Comparison of ENCODE assay signal across 8 cellular contexts in the genomic region with DNA sequence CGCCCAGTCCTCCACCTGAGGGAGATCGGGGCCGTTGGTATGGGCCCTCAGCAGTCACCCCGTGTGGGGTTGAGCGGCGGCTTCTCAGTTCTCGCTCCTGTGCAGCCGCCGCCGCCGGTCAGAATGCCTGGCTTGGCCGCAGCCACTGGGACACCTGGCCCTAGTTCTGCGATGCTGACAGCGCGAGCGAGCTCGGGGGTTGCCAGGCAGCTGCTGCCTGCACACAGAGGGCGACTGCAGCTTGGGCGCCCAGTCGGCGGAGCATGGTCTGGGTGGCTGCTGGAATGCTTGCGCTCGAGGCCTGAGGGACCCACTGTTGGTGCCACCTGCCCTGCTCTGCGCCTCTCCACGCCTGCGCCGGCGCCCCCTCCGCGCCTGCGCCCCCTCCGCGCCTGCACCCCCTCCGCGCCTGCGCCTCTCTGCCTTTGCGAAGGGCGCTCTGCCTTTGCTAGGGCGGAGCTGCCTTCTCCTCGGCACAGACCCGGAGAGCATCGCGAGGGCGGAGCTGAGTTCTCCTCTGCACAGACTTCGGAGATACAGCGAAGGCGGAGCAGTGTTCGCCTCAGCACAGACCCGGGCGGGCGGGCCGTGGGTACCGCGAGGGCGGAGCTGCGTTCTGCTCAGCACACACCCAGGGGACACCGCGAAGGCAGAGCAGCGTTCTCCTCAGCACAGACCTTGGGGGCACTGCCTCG.
DNase-seq lines count a peak whose midpoint lies in the region; ATAC-seq and TF ChIP-seq lines count a peak whose summit lies in the region.
"Not testable (repeated sequence)": the region's sequence is repeated elsewhere in the genome, so short reads cannot be mapped to it uniquely, and the experiment has no call there.

No MANE protein-coding gene starts in this region.

- peak; percentile 46 for DNase-seq in LNCaP clone FGC (ENCODE audit: low read depth)
- DNase-seq in activated CD8-positive, alpha-beta memory T cell treated with anti-CD3 and anti-CD28 coated beads for 48 hours (ENCODE audit: low read depth in 2 of 3, low spot score in 2 of 3), result peak; percentile 95 to 97 (median 96)
- DNase-seq in dermis blood vessel endothelial cell, result peak; percentile 92
- peak; percentile 91 for DNase-seq in kidney tubule cell (ENCODE audit: low spot score)

- ATAC-seq in GM18508 (IDR thresholded peaks at IDR 0.05; ENCODE audit: insufficient read depth, unreplicated experiment) (peak; percentile 100), HG02588 (IDR thresholded peaks at IDR 0.05; ENCODE audit: unreplicated experiment) (peak; percentile 100)

- H3K4me1 ChIP-seq in skeletal muscle tissue (ENCODE audit: control insufficient read depth in 3 of 3, insufficient read depth in 3 of 3, low read length in 3 of 3); urinary bladder (ENCODE audit: insufficient read depth): not testable (repeated sequence)

- H3K9ac ChIP-seq in skeletal muscle tissue (ENCODE audit: low read depth in 1 of 3, low read length in 3 of 3), result not testable (repeated sequence)

- not testable (repeated sequence) for H3K27ac ChIP-seq in skeletal muscle tissue (ENCODE audit: low read depth, low read length); urinary bladder (ENCODE audit: low read depth)

- TF ChIP-seq CTCF in LNCaP clone FGC (IDR thresholded peaks at IDR 0.05; ENCODE audit: control insufficient read depth, extremely low read depth, insufficient read depth), result not testable (repeated sequence)

- H3K9me3 ChIP-seq in skeletal muscle tissue (ENCODE audit: control insufficient read depth in 3 of 3, low read length in 3 of 3), result not testable (repeated sequence)

- under 1% methylated on average over 57 of the region's 60 CpGs for WGBS in urinary bladder

- not testable (repeated sequence) for H3K36me3 ChIP-seq in skeletal muscle tissue (ENCODE audit: control insufficient read depth in 3 of 3, insufficient read depth in 3 of 3, low read length in 3 of 3); urinary bladder (ENCODE audit: insufficient read depth)

- H3K27me3 ChIP-seq in skeletal muscle tissue (ENCODE audit: control insufficient read depth in 3 of 3, insufficient read depth in 3 of 3, low read length in 3 of 3), result peaks cover 0 to 10% (median 7%) of the 10 kb centered on the region in 3 donors

- H3K4me3 ChIP-seq in LNCaP clone FGC (ENCODE audit: low read depth, low read length) (peak overlapping the region; percentile 32), skeletal muscle tissue (ENCODE audit: low read length in 3 of 3) (peak overlapping the region; percentile 54 to 64 (median 61)), urinary bladder (ENCODE audit: low read depth, low read length) (peak overlapping the region; percentile 14)

Comparison
In these comparisons a context has a peak if more than half of its experiments do, and no peak if none do; other contexts are left out.
1. DNase-seq: peak in every context shown above with its lines; median percentile 96 in activated CD8-positive, alpha-beta memory T cell treated with anti-CD3 and anti-CD28 coated beads for 48 hours; 92 in dermis blood vessel endothelial cell; 91 in kidney tubule cell; 46 in LNCaP clone FGC.